In the genomic region with DNA sequence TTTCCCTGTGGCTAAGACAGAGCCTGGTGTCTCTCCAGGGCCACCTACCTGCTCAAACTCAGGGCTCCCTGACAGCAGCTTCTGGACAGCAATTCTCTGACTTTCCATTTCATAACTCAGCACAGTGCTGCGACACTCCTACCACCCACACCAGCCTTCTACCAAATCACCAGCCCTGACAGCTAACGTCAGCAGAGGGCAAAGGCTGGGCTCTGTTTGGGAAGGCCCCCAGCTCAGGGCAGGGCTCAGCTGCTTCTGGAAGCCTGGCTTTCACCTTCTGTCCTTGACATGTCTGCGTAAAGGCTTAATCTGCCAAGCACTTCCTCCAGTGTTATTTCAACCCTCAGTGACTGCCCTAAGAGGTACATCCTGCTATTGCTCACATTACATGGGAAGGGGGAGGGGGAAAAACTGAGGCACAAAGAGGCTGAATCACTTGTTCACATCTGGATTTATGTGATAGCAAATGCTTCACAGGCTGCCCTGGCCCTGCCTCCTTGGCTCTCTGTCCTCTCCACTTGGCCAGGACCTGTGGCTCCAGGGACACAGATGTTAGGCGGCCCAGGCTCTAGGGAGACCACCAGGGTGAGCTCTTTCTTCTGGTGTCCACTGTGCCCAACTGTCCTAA, we compare ENCODE assay signal across 12 cellular contexts.
A peak's percentile ranks its signal among the peaks of the same experiment; 100 is the strongest.
DNase-seq lines count a peak whose midpoint lies in the region; ATAC-seq, FAIRE-seq and TF ChIP-seq lines count a peak whose summit lies in the region.
"Had no signal": no experiment of that assay in that cellular context is flagged by ENCODE, and none has a peak within 500 bp of the region (broad histone marks: within the 10 kb centered on the region; RNA-seq: fewer than 3 reads in every experiment).

No MANE protein-coding gene starts in this region.

- TF ChIP-seq POLR2A in right lobe of liver (IDR thresholded peaks at IDR 0.05), result peak; percentile 60

- intact Hi-C loops in right lobe of liver (cut with DNase I) (no loop called here), tibial artery (cut with DNase I; ENCODE audit: low total_unique reads) (loop anchor here (5.0 to 10.0 kb wide), 2 partner anchors 303 to 901 kb away; partner anchors contain the start of gene SPDL1)

- no peak for ATAC-seq in activated T-cell treated with anti-CD3 and anti-CD28 coated beads, Interleukin-2, amount 50 U/mL, for 4 hours
- ATAC-seq in right lobe of liver (peak; percentile 88 to 97 (median 96)), GM18907 (IDR thresholded peaks at IDR 0.05; ENCODE audit: unreplicated experiment) (no peak)

- H3K36me3 Mint-ChIP-seq in activated T-cell treated with anti-CD3 and anti-CD28 coated beads, Interleukin-2, amount 50 U/mL, for 4 hours (ENCODE audit: insufficient read depth), result no peaks in the 10 kb centered on the region

- H3K9me3 ChIP-seq in right lobe of liver (no peaks in the 10 kb centered on the region), tibial artery (no peaks in the 10 kb centered on the region)
- H3K9me3 ChIP-seq: BLaER1 treated with 17β-estradiol and CSF1 and Interleukin-3, amounts not matched to agents 10 nM and 100 nM had no signal

- no peak for FAIRE-seq in urothelium cell line (lab: Jason Lieb, UNC)
- FAIRE-seq: H54 had no signal

- H3K4me1 Mint-ChIP-seq in activated T-cell treated with anti-CD3 and anti-CD28 coated beads, Interleukin-2, amount 50 U/mL, for 4 hours (ENCODE audit: low read depth), result peaks cover 5% of the 10 kb centered on the region

- H3K27me3 ChIP-seq in right lobe of liver (no peaks in the 10 kb centered on the region), tibial artery (no peaks in the 10 kb centered on the region)
- H3K27me3 ChIP-seq: BLaER1 treated with 17β-estradiol and CSF1 and Interleukin-3, amounts not matched to agents 10 nM and 100 nM had no signal

- H3K36me3 ChIP-seq in right lobe of liver (no peaks in the 10 kb centered on the region), tibial artery (peaks cover 0 to 22% (median 15%) of the 10 kb centered on the region in 3 donors)
- H3K36me3 ChIP-seq: BLaER1 treated with 17β-estradiol and CSF1 and Interleukin-3, amounts not matched to agents 10 nM and 100 nM had no signal

- H3K9me3 Mint-ChIP-seq in activated T-cell treated with anti-CD3 and anti-CD28 coated beads, Interleukin-2, amount 50 U/mL, for 4 hours, result no peaks in the 10 kb centered on the region
- H3K9me3 Mint-ChIP-seq: activated B cell treated with CpG ODN at 0.5 μM for 24 hours had no signal

- peak; percentile 37 to 42 for DNase-seq in activated T-cell treated with anti-CD3 and anti-CD28 coated beads, Interleukin-2, amount 50 U/mL, for 48 hours
- no peak for DNase-seq in activated T-cell treated with anti-CD3 and anti-CD28 coated beads, Interleukin-2, amount 50 U/mL, for 4 hours
- DNase-seq in dermis microvascular lymphatic vessel endothelial cell (ENCODE audit: low read depth in 2 of 2) (peak; percentile 28 to 52), right lobe of liver (peak; percentile 80 to 90 (median 90)), tibial artery (peak; percentile 64 to 91), urothelium cell line (ENCODE audit: low spot score) (no peak), NCI-H146 (lab: John Stamatoyannopoulos, UW) (no peak)
- DNase-seq: activated B cell treated with CpG ODN at 0.5 μM for 24 hours; central memory CD4-positive, alpha-beta T cell had no signal

- TF ChIP-seq CTCF in right lobe of liver (IDR thresholded peaks at IDR 0.05) (peak in 2 of 4 donors; percentile 2 to 10), tibial artery (IDR thresholded peaks at IDR 0.05) (no peak)

- 0% methylated on average over 3 of the region's 4 CpGs for WGBS in right lobe of liver (ENCODE audit: insufficient coverage, low coverage, low lambda C conversion rate, missing lambda C conversion rate)

- H3K4me3 Mint-ChIP-seq in activated T-cell treated with anti-CD3 and anti-CD28 coated beads, Interleukin-2, amount 50 U/mL, for 4 hours, result no peak overlapping the region
- H3K4me3 Mint-ChIP-seq: activated B cell treated with CpG ODN at 0.5 μM for 24 hours had no signal

- H3K4me1 ChIP-seq in right lobe of liver (peaks cover 0 to 15% (median 6%) of the 10 kb centered on the region in 4 donors), tibial artery (peaks cover 0 to 30% (median 15%) of the 10 kb centered on the region in 4 donors)

- H3K27ac ChIP-seq in right lobe of liver (peak overlapping the region; percentile 47 to 78 (median 72)), tibial artery (peak overlapping the region; percentile 70 to 78)
- H3K27ac ChIP-seq: BLaER1 treated with 17β-estradiol and CSF1 and Interleukin-3, amounts not matched to agents 10 nM and 100 nM had no signal

- H3K4me3 ChIP-seq in right lobe of liver, result no peak overlapping the region
- no peak overlapping the region for H3K4me3 ChIP-seq in tibial artery
- H3K4me3 ChIP-seq: BLaER1 treated with 17β-estradiol and CSF1 and Interleukin-3, amounts not matched to agents 10 nM and 100 nM had no signal

- no peaks in the 10 kb centered on the region for H3K27me3 Mint-ChIP-seq in activated T-cell treated with anti-CD3 and anti-CD28 coated beads, Interleukin-2, amount 50 U/mL, for 4 hours (ENCODE audit: low read depth)
- H3K27me3 Mint-ChIP-seq: activated B cell treated with CpG ODN at 0.5 μM for 24 hours had no signal

Comparison
In these comparisons a context has a peak if more than half of its experiments do, and no peak if none do; other contexts are left out.
1. DNase-seq: peak in activated T-cell treated with anti-CD3 and anti-CD28 coated beads, Interleukin-2, amount 50 U/mL, for 48 hours (2 of 2), dermis microvascular lymphatic vessel endothelial cell (2 of 2), right lobe of liver (3 of 3) and tibial artery (2 of 2); none in activated T-cell treated with anti-CD3 and anti-CD28 coated beads, Interleukin-2, amount 50 U/mL, for 4 hours (single experiment), urothelium cell line (single experiment) and NCI-H146 (single experiment).
2. ATAC-seq: peak in right lobe of liver (4 of 4); none in activated T-cell treated with anti-CD3 and anti-CD28 coated beads, Interleukin-2, amount 50 U/mL, for 4 hours (0 of 2) and GM18907 (single experiment).